ENCODE assay signal across 8 cellular contexts in the genomic region with DNA sequence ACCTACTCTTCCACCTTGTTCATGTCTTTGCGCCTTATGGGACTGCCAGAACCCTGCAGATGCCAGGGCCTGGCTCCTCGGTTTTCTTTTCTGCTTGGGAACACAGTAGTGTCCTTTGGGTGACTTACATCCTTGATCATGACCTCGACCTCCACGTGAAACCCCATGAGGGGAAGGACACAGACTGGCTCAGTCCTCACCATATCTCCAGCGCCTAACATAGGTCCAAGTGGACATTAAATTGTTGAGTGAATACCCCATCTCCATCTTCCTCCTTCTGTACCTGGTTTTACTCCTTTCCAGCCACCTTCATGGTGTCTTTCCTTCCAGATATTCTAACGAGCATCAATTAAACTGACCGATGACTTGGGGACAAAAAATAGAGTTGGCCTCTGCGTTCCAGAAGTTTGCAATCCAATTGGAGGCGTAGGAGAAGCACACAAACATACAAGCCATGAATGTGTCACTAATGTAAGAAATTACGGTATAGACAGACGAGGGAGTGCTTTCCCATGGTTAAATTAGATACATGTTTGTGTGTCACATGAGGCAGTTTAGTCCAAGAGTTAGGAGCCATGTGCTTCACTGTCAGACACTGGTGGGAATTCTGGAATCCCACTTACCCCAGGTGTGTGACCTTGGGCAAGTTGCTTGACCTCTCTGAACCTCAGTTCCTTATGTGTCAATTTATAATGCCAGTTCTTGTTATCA. TPM values are rescaled to one million over a fixed set of nuclear protein-coding genes. Genes with fewer than 3 reads are reported as not detected.
DNase-seq lines count a peak whose midpoint lies in the region; TF ChIP-seq lines count a peak whose summit lies in the region.

No MANE protein-coding gene starts in this region.

- no peak for TF ChIP-seq POLR2A in esophagus muscularis mucosa (IDR thresholded peaks at IDR 0.05; ENCODE audit: low read depth)

- H2BK120ac ChIP-seq in trophoblast cell (ENCODE audit: insufficient read depth, low read length, poor library complexity): peak overlapping the region; percentile 99

- peak overlapping the region; percentile 97 for H3K14ac ChIP-seq in trophoblast cell (ENCODE audit: low read length)

- H3K9me3 ChIP-seq in esophagus muscularis mucosa (no peaks in the 10 kb centered on the region), trophoblast cell (ENCODE audit: insufficient read depth, low read depth, low read length) (no peaks in the 10 kb centered on the region)

- peak overlapping the region; percentile 99 for H4K91ac ChIP-seq in trophoblast cell (ENCODE audit: low read depth, low read length)

- H3K9ac ChIP-seq in trophoblast cell (ENCODE audit: low read length): peak overlapping the region; percentile 98

- peak overlapping the region; percentile 86 for H2AK5ac ChIP-seq in trophoblast cell (ENCODE audit: low read length)

- peak overlapping the region; percentile 98 for H3K18ac ChIP-seq in trophoblast cell (ENCODE audit: low read length)

- WGBS in esophagus muscularis mucosa: 59% methylated on average over 11 of the region's 11 CpGs
- WGBS in trophoblast cell (ENCODE audit: extremely low coverage, insufficient coverage, insufficient read length): no CpG with 5 or more reads among the region's 11 CpGs

- H3K36me3 ChIP-seq in esophagus muscularis mucosa (no peaks in the 10 kb centered on the region), trophoblast cell (ENCODE audit: control insufficient read depth in 1 of 2, insufficient read depth in 2 of 2, low read length in 2 of 2) (no peaks in the 10 kb centered on the region)

- no peak overlapping the region for H3K23ac ChIP-seq in trophoblast cell (ENCODE audit: low read length)

- H4K12ac ChIP-seq in trophoblast cell (ENCODE audit: low read depth, low read length): peak overlapping the region; percentile 96

- intact Hi-C loops in esophagus muscularis mucosa (cut with DNase I): loop anchor here (10.0 kb wide), 1 partner anchor 210 kb away; the partner anchor contains the start of gene DAPK2

- H3K4me2 ChIP-seq in trophoblast cell (ENCODE audit: low read length): peak overlapping the region; percentile 85

- H3K4ac ChIP-seq in trophoblast cell (ENCODE audit: low read depth, low read length): peak overlapping the region; percentile 98

- H3K27ac ChIP-seq in esophagus muscularis mucosa (replicated peaks in 1 of 4) (peak overlapping the region; percentile 88 to 94 (median 92)), trophoblast cell (ENCODE audit: low read depth, low read length) (peak overlapping the region; percentile 89)

- peaks cover 15% of the 10 kb centered on the region for H3K79me1 ChIP-seq in trophoblast cell (ENCODE audit: low read length)

- peak overlapping the region; percentile 9 for H2BK12ac ChIP-seq in trophoblast cell (ENCODE audit: low read length)

- H3K4me1 ChIP-seq in esophagus muscularis mucosa: peaks cover 17 to 36% (median 33%) of the 10 kb centered on the region in 4 donors
- peaks cover 4 to 8% of the 10 kb centered on the region in 2 experiments for H3K4me1 ChIP-seq in trophoblast cell (ENCODE audit: control insufficient read depth in 1 of 2, insufficient read depth in 2 of 2, low read length in 2 of 2)

- H2BK5ac ChIP-seq in trophoblast cell (ENCODE audit: low read depth, low read length, poor library complexity): no peak overlapping the region

- no peak for TF ChIP-seq EP300 in esophagus muscularis mucosa (IDR thresholded peaks at IDR 0.05)

- peaks cover 15% of the 10 kb centered on the region for H3K79me2 ChIP-seq in trophoblast cell (ENCODE audit: control insufficient read depth, insufficient read depth, low read length, poor library complexity)

- no peaks in the 10 kb centered on the region for H3K27me3 ChIP-seq in esophagus muscularis mucosa
- H3K27me3 ChIP-seq in trophoblast cell (ENCODE audit: insufficient read depth, low read length): no peaks in the 10 kb centered on the region

- TF ChIP-seq CTCF in GM12864 (IDR thresholded peaks at IDR 0.05; ENCODE audit: low read depth, low read length, missing control alignments) (no peak), esophagus muscularis mucosa (IDR thresholded peaks at IDR 0.05) (no peak)

- peak overlapping the region; percentile 100 for H4K8ac ChIP-seq in trophoblast cell (ENCODE audit: low read depth, low read length)

- peak overlapping the region; percentile 91 for H2AFZ ChIP-seq in trophoblast cell (ENCODE audit: insufficient read depth, low read length, poor library complexity)

- H3K4me3 ChIP-seq in GM12864 (ENCODE audit: low read depth, low read length) (peak overlapping the region; percentile 77), esophagus muscularis mucosa (peak overlapping the region; percentile 76 to 87 (median 79)), trophoblast cell (ENCODE audit: low read depth, low read length) (no peak overlapping the region)

- DNase-seq in GM12864 (ENCODE audit: low read depth) (no peak), RPMI7951 (ENCODE audit: low read depth) (peak; percentile 20), esophagus muscularis mucosa (ENCODE audit: extremely low spot score) (no peak), trophoblast cell (peak in 1 of 2 donors; percentile 42), GF-D8 (lab: John Stamatoyannopoulos, UW) (no peak), glomerular visceral epithelial cell (ENCODE audit: extremely low spot score) (no peak), mucosa of gallbladder (ENCODE audit: low spot score) (no peak)
- no peak for DNase-seq in effector CD4-positive, alpha-beta T cell

RNA-seq across cellular contexts. Expression of gene HERC1, which starts 0.9 kb away (rescaled TPM):
- 39.5 and 45.9 TPM in 2 replicates for total RNA-seq in RPMI7951 (2014; rRNA removed; shearing (Covaris generic))
- total RNA-seq in esophagus muscularis mucosa: 100 to 1,000 TPM in 3 of 4 donors, 10 to 100 TPM in 1; 99.3 to 139 (median 123) TPM
- polyA plus RNA-seq in trophoblast cell (2013): 29.8 and 34.2 TPM in 2 replicates
- total RNA-seq in mucosa of gallbladder: 81.9 TPM
